Comparison of ENCODE assay signal across 12 cellular contexts in genomic region chr1:112818990-112819689, GRCh38.
A peak's percentile ranks its signal among the peaks of the same experiment; 100 is the strongest.
DNase-seq lines count a peak whose midpoint lies in the region; FAIRE-seq and TF ChIP-seq lines count a peak whose summit lies in the region.
"Had no signal": no experiment of that assay in that cellular context is flagged by ENCODE, and none has a peak within 500 bp of the region (broad histone marks: within the 10 kb centered on the region; RNA-seq: fewer than 3 reads in every experiment).

No MANE protein-coding gene starts in this region.

- H3K27me3 Mint-ChIP-seq in T-helper 2 cell treated with Interferon-gamma antibody and Interleukin-4, amounts not matched to agents 5 μg/mL and 100 μg/mL, for 36 hours (ENCODE audit: low read depth) = peaks cover 11% of the 10 kb centered on the region

- H3K36me3 Mint-ChIP-seq in T-helper 2 cell treated with Interferon-gamma antibody and Interleukin-4, amounts not matched to agents 5 μg/mL and 100 μg/mL, for 36 hours (ENCODE audit: low read depth) = no peaks in the 10 kb centered on the region

- H3K4me3 ChIP-seq in dorsolateral prefrontal cortex = no peak overlapping the region
- H3K4me3 ChIP-seq: prostate gland, stomach had no signal

- H3K4me3 Mint-ChIP-seq in T-helper 2 cell treated with Interferon-gamma antibody and Interleukin-4, amounts not matched to agents 5 μg/mL and 100 μg/mL, for 36 hours = no peak overlapping the region

- TF ChIP-seq CTCF in dorsolateral prefrontal cortex (IDR thresholded peaks at IDR 0.05 in 54 of 56, conservative IDR thresholded peaks at IDR 0.05 in 2 of 56; ENCODE audit: low read depth in 1 of 56, partially characterized antibody in 56 of 56) = no peak

- no peaks in the 10 kb centered on the region for H3K9me3 Mint-ChIP-seq in T-helper 2 cell treated with Interferon-gamma antibody and Interleukin-4, amounts not matched to agents 5 μg/mL and 100 μg/mL, for 36 hours

- DNase-seq in A172 (ENCODE audit: low spot score) (peak; percentile 78), KBM-7 (peak; percentile 82), amniotic stem cell (lab: John Stamatoyannopoulos, UW) (peak; percentile 4), kidney glomerular epithelial cell (lab: John Stamatoyannopoulos, UW) (peak; percentile 20), dorsolateral prefrontal cortex (no peak), frontal cortex (ENCODE audit: low spot score in 2 of 2) (no peak), HK-2 (ENCODE audit: unreplicated experiment) (no peak)
- no peak for DNase-seq in T-helper 2 cell treated with Interferon-gamma antibody and Interleukin-4, amounts not matched to agents 5 μg/mL and 100 μg/mL, for 36 hours (ENCODE audit: low spot score)
- DNase-seq: NCI-H69, stomach had no signal

- H3K27ac Mint-ChIP-seq in T-helper 2 cell treated with Interferon-gamma antibody and Interleukin-4, amounts not matched to agents 5 μg/mL and 100 μg/mL, for 36 hours = no peak overlapping the region

- H3K27me3 ChIP-seq in dorsolateral prefrontal cortex = no peaks in the 10 kb centered on the region
- H3K27me3 ChIP-seq: stomach had no signal

- in situ Hi-C loops in KBM-7 (cut with MboI; ENCODE audit: low pct_unique_long_range_greater_than_20kb, low sequenced_read_pairs) = no loop called here

- no peak overlapping the region for H3K27ac ChIP-seq in dorsolateral prefrontal cortex
- H3K27ac ChIP-seq: epithelial cell of prostate, prostate gland, stomach had no signal

- peaks cover 3% of the 10 kb centered on the region for H3K4me1 Mint-ChIP-seq in T-helper 2 cell treated with Interferon-gamma antibody and Interleukin-4, amounts not matched to agents 5 μg/mL and 100 μg/mL, for 36 hours (ENCODE audit: low read depth)

- FAIRE-seq in frontal cortex (lab: Jason Lieb, UNC) = no peak

- intact Hi-C loops in dorsolateral prefrontal cortex (cut with DNase I) = no loop called here

Comparison
In these comparisons a context has a peak if more than half of its experiments do, and no peak if none do; other contexts are left out.
1. DNase-seq: peak in A172 (single experiment), KBM-7 (single experiment), amniotic stem cell (single experiment) and kidney glomerular epithelial cell (single experiment); none in dorsolateral prefrontal cortex (0 of 10), T-helper 2 cell treated with Interferon-gamma antibody and Interleukin-4, amounts not matched to agents 5 μg/mL and 100 μg/mL, for 36 hours (single experiment), frontal cortex (0 of 2) and HK-2 (single experiment).